Comparison of ENCODE assay signal across 27 cellular contexts in genomic region chr3:95088464-95088863, GRCh38.
"Had no signal": no experiment of that assay in that cellular context is flagged by ENCODE, and none has a peak within 500 bp of the region (broad histone marks: within the 10 kb centered on the region; RNA-seq: fewer than 3 reads in every experiment).

No MANE protein-coding gene starts in this region.

- H3K27me3 Mint-ChIP-seq: naive thymus-derived CD4-positive, alpha-beta T cell; natural killer cell treated with Interleukin-12 subunit alpha and Interleukin-12 subunit beta and Interleukin-15 and Interleukin-18, amount 100 ng/mL, for 72 hours; progenitor cell of endocrine pancreas; stimulated activated naive CD8-positive, alpha-beta T cell treated with anti-CD3 and anti-CD28 coated beads, Interleukin-15, Interleukin-2, amounts not matched to agents 100 ng/mL and 50 ng/mL, for 24 hours had no signal

- H3K27ac ChIP-seq: left ventricle myocardium inferior, ovary, skin epidermis, suprapubic skin, thoracic aorta, tibial artery, upper lobe of right lung had no signal

- DNase-seq: hypothalamus; islet precursor cell; left ventricle myocardium inferior; midbrain; mucosa of descending colon; naive thymus-derived CD4-positive, alpha-beta T cell; ovary; retina; right cardiac atrium; stimulated activated CD4-positive, alpha-beta T cell treated with anti-CD3 and anti-CD28 coated beads, Interleukin-12 subunit alpha, Interleukin-12 subunit beta, amount 100 ng/mL, for 4 hours; stimulated activated CD4-positive, alpha-beta T cell treated with anti-CD3 and anti-CD28 coated beads, Interleukin-15, amount 100 ng/mL, for 24 hours; stimulated activated CD4-positive, alpha-beta T cell treated with anti-CD3 and anti-CD28 coated beads, Interleukin-2, amount 100 ng/mL, for 24 hours; stimulated activated CD4-positive, alpha-beta T cell treated with anti-CD3 and anti-CD28 coated beads, Interleukin-4, amount 100 ng/mL, for 24 hours; stimulated activated naive CD4-positive, alpha-beta T cell; tibial artery; trophoblast cell; upper lobe of right lung had no signal

- H3K27me3 ChIP-seq: ovary, suprapubic skin, tibial artery, upper lobe of right lung had no signal

- H3K4me3 Mint-ChIP-seq: naive thymus-derived CD4-positive, alpha-beta T cell; natural killer cell treated with Interleukin-12 subunit alpha and Interleukin-12 subunit beta and Interleukin-15 and Interleukin-18, amount 100 ng/mL, for 72 hours; stimulated activated effector memory CD8-positive, alpha-beta T cell treated with anti-CD3 and anti-CD28 coated beads, Interleukin-12 subunit alpha, Interleukin-12 subunit beta, amount 100 ng/mL, for 72 hours; stimulated activated naive CD8-positive, alpha-beta T cell treated with anti-CD3 and anti-CD28 coated beads, Interleukin-15, Interleukin-2, amounts not matched to agents 100 ng/mL and 50 ng/mL, for 24 hours had no signal

- H3K36me3 Mint-ChIP-seq: naive thymus-derived CD4-positive, alpha-beta T cell; natural killer cell treated with Interleukin-12 subunit alpha and Interleukin-12 subunit beta and Interleukin-15 and Interleukin-18, amount 100 ng/mL, for 72 hours; stimulated activated effector memory CD8-positive, alpha-beta T cell treated with anti-CD3 and anti-CD28 coated beads, Interleukin-12 subunit alpha, Interleukin-12 subunit beta, amount 100 ng/mL, for 72 hours had no signal

- H3K4me3 ChIP-seq: left ventricle myocardium inferior, lung, mucosa of descending colon, ovary, skin epidermis, suprapubic skin, thoracic aorta, tibial artery, upper lobe of right lung had no signal

- H3K27ac Mint-ChIP-seq: naive thymus-derived CD4-positive, alpha-beta T cell; natural killer cell treated with Interleukin-12 subunit alpha and Interleukin-12 subunit beta and Interleukin-15 and Interleukin-18, amount 100 ng/mL, for 72 hours; progenitor cell of endocrine pancreas; stimulated activated effector memory CD8-positive, alpha-beta T cell treated with anti-CD3 and anti-CD28 coated beads, Interleukin-12 subunit alpha, Interleukin-12 subunit beta, amount 100 ng/mL, for 72 hours; stimulated activated naive CD8-positive, alpha-beta T cell treated with anti-CD3 and anti-CD28 coated beads, Interleukin-15, Interleukin-2, amounts not matched to agents 100 ng/mL and 50 ng/mL, for 24 hours had no signal

- H3K4me1 ChIP-seq: left ventricle myocardium inferior, suprapubic skin, tibial artery, upper lobe of right lung had no signal

- FAIRE-seq: urothelium cell line had no signal

- H3K9me3 ChIP-seq: left ventricle myocardium inferior, mucosa of descending colon, ovary, suprapubic skin, thoracic aorta, tibial artery, upper lobe of right lung had no signal

- ATAC-seq: mucosa of descending colon; naive thymus-derived CD4-positive, alpha-beta T cell; natural killer cell treated with Interleukin-12 subunit alpha and Interleukin-12 subunit beta and Interleukin-15 and Interleukin-18, amount 100 ng/mL, for 72 hours; right cardiac atrium; sciatic nerve; stimulated activated effector memory CD8-positive, alpha-beta T cell treated with anti-CD3 and anti-CD28 coated beads, Interleukin-12 subunit alpha, Interleukin-12 subunit beta, amount 100 ng/mL, for 72 hours; upper lobe of right lung had no signal

- H3K4me1 Mint-ChIP-seq: naive thymus-derived CD4-positive, alpha-beta T cell; stimulated activated effector memory CD8-positive, alpha-beta T cell treated with anti-CD3 and anti-CD28 coated beads, Interleukin-12 subunit alpha, Interleukin-12 subunit beta, amount 100 ng/mL, for 72 hours had no signal

- H3K36me3 ChIP-seq: left ventricle myocardium inferior, ovary, suprapubic skin, thoracic aorta, tibial artery, upper lobe of right lung had no signal
